In the genomic region with DNA sequence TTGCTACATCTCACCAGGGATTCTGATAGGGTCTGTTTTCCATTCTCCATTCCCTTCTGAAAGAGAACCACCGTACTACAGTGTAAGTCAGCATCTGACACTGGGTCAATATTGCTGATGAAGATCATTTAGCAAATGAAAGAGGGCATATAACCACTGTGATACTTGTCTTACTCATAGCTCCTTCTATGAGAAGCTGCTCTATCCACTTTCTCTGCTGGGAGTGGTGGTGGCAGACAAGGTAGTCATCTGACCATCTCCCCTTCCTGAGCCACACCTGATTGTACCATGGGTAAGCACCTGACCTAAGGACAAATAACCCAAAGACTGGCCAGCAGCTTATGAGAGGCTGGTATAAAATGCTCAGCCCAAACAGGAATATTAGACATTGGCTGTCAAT, we compare ENCODE assay signal across 17 cellular contexts.
A peak's percentile ranks its signal among the peaks of the same experiment; 100 is the strongest.
DNase-seq lines count a peak whose midpoint lies in the region; ATAC-seq and TF ChIP-seq lines count a peak whose summit lies in the region.
"Had no signal": no experiment of that assay in that cellular context is flagged by ENCODE, and none has a peak within 500 bp of the region (broad histone marks: within the 10 kb centered on the region; RNA-seq: fewer than 3 reads in every experiment).

No MANE protein-coding gene starts in this region.

- no peak overlapping the region for H3K9ac ChIP-seq in mammary epithelial cell (ENCODE audit: insufficient read depth, low read length)
- H3K9ac ChIP-seq: GM23248 had no signal

- H3K9me3 ChIP-seq in mammary epithelial cell (replicated peaks; ENCODE audit: insufficient read depth, low read length) = no peaks in the 10 kb centered on the region
- no peaks in the 10 kb centered on the region for H3K9me3 ChIP-seq in osteoblast (ENCODE audit: low read depth, low read length)
- no peaks in the 10 kb centered on the region for H3K9me3 ChIP-seq in suprapubic skin

- ATAC-seq in GM18861 (IDR thresholded peaks at IDR 0.05; ENCODE audit: unreplicated experiment) = no peak
- ATAC-seq: HCT116 had no signal

- H3K27me3 ChIP-seq in mammary epithelial cell (ENCODE audit: insufficient read depth, low read length) = no peaks in the 10 kb centered on the region
- no peaks in the 10 kb centered on the region for H3K27me3 ChIP-seq in osteoblast (ENCODE audit: insufficient read depth, low read length)
- no peaks in the 10 kb centered on the region for H3K27me3 ChIP-seq in suprapubic skin

- CTCF ChIA-PET in mammary epithelial cell (lab: Charles Lee; ENCODE audit: low non-redundant PET) = no interaction called here

- TF ChIP-seq EP300 in suprapubic skin (IDR thresholded peaks at IDR 0.05) = no peak

- no peak overlapping the region for H3K4me2 ChIP-seq in mammary epithelial cell (ENCODE audit: insufficient read depth, low read depth, low read length)
- H3K4me2 ChIP-seq in osteoblast (ENCODE audit: insufficient read depth, low read length) = no peak overlapping the region

- H3K4me1 ChIP-seq in mammary epithelial cell (ENCODE audit: insufficient read depth, low read length) = peaks cover 14% of the 10 kb centered on the region
- H3K4me1 ChIP-seq in osteoblast (ENCODE audit: insufficient read depth, low read length) = peaks cover 17% of the 10 kb centered on the region
- peaks cover 3% of the 10 kb centered on the region for H3K4me1 ChIP-seq in suprapubic skin

- in situ Hi-C loops in mammary epithelial cell (cut with MboI; ENCODE audit: low sequenced_read_pairs in 2 of 2) = no loop called here

- peaks cover 57% of the 10 kb centered on the region for H3K4me1 Mint-ChIP-seq in endothelial cell (ENCODE audit: unreplicated experiment)
- H3K4me1 Mint-ChIP-seq: CD4-positive, alpha-beta memory T cell had no signal

- TF ChIP-seq POLR2A in suprapubic skin (IDR thresholded peaks at IDR 0.05) = no peak

- H3K36me3 Mint-ChIP-seq in endothelial cell (ENCODE audit: low read depth, unreplicated experiment) = peaks cover 64% of the 10 kb centered on the region
- H3K36me3 Mint-ChIP-seq: CD4-positive, alpha-beta memory T cell had no signal

- dilution Hi-C loops in mammary epithelial cell (cut with HindIII; ENCODE audit: low sequenced_read_pairs) = no loop called here

- no TSS peak for BruUV-seq in mammary epithelial cell (replicated peaks; lab: Mats Ljungman, UMichigan)

- H3K36me3 ChIP-seq in mammary epithelial cell (ENCODE audit: insufficient read depth, low read length) (no peaks in the 10 kb centered on the region), osteoblast (ENCODE audit: insufficient read depth, low read length) (peaks cover 2% of the 10 kb centered on the region), suprapubic skin (peaks cover 2% of the 10 kb centered on the region)

- H3K79me2 ChIP-seq in mammary epithelial cell (ENCODE audit: insufficient read depth, low read length) (no peaks in the 10 kb centered on the region), osteoblast (ENCODE audit: insufficient read depth, low read length) (no peaks in the 10 kb centered on the region)

- H3K4me3 ChIP-seq in mammary epithelial cell (replicated peaks in 1 of 3; ENCODE audit: insufficient read depth in 1 of 3, low read depth in 2 of 3, low read length in 3 of 3) = no peak overlapping the region
- H3K4me3 ChIP-seq in osteoblast (ENCODE audit: insufficient read depth, low read length) = no peak overlapping the region
- H3K4me3 ChIP-seq in suprapubic skin = no peak overlapping the region
- H3K4me3 ChIP-seq: GM23248 had no signal

- H4K20me1 ChIP-seq in mammary epithelial cell (ENCODE audit: insufficient read depth, low read length) = no peaks in the 10 kb centered on the region
- no peaks in the 10 kb centered on the region for H4K20me1 ChIP-seq in osteoblast (ENCODE audit: insufficient read depth, low read length)

- DNase-seq in ELR (ENCODE audit: low read depth) (peak; percentile 10), mammary epithelial cell (peak; percentile 62), endothelial cell (ENCODE audit: low spot score) (no peak), osteoblast (ENCODE audit: insufficient read length, low spot score, missing footprints) (peak; percentile 41), suprapubic skin (ENCODE audit: low spot score in 2 of 2) (no peak)
- DNase-seq in stimulated activated CD4-positive, alpha-beta T cell treated with anti-CD3 and anti-CD28 coated beads, Interleukin-1b, Interleukin-23, amount 100 ng/mL, for 48 hours = no peak
- DNase-seq: CD4-positive, alpha-beta memory T cell; COR-L47; DMS153; DMS79 treated with DMSO at 0.1 percent for 48 hours; EL; GDM1; GM23248 had no signal

- TF ChIP-seq CTCF in mammary epithelial cell (conservative IDR thresholded peaks at IDR 0.05 in 1 of 2, IDR thresholded peaks at IDR 0.05 in 1 of 2; ENCODE audit: extremely low read depth in 1 of 2, insufficient read depth in 1 of 2, low read depth in 1 of 2, low read length in 2 of 2) = no peak
- TF ChIP-seq CTCF in endothelial cell (IDR thresholded peaks at IDR 0.05; ENCODE audit: unreplicated experiment) = no peak
- TF ChIP-seq CTCF in osteoblast (IDR thresholded peaks at IDR 0.05; ENCODE audit: extremely low read depth, low read depth, low read length) = no peak
- no peak for TF ChIP-seq CTCF in suprapubic skin (IDR thresholded peaks at IDR 0.05)

- intact Hi-C loops in mammary epithelial cell (cut with micrococcal nuclease) = no loop called here

- H2AFZ ChIP-seq in mammary epithelial cell (ENCODE audit: low read depth, low read length) = no peak overlapping the region
- no peak overlapping the region for H2AFZ ChIP-seq in osteoblast (ENCODE audit: low read length)
- H2AFZ ChIP-seq: GM23248 had no signal

- no peak overlapping the region for H3K4me3 Mint-ChIP-seq in endothelial cell (ENCODE audit: unreplicated experiment)
- H3K4me3 Mint-ChIP-seq: B cell had no signal

- H3K27me3 Mint-ChIP-seq in endothelial cell (ENCODE audit: unreplicated experiment) = peaks cover 12% of the 10 kb centered on the region
- H3K27me3 Mint-ChIP-seq: B cell had no signal

- peak overlapping the region; percentile 37 for H3K27ac Mint-ChIP-seq in endothelial cell (ENCODE audit: unreplicated experiment)
- H3K27ac Mint-ChIP-seq: B cell; CD4-positive, alpha-beta memory T cell had no signal

- H3K9me3 Mint-ChIP-seq in endothelial cell (ENCODE audit: unreplicated experiment) = no peaks in the 10 kb centered on the region

- no peak overlapping the region for H3K27ac ChIP-seq in mammary epithelial cell (ENCODE audit: insufficient read depth, low read depth, low read length)
- no peak overlapping the region for H3K27ac ChIP-seq in osteoblast (ENCODE audit: low read depth, low read length)
- H3K27ac ChIP-seq in suprapubic skin = no peak overlapping the region
- H3K27ac ChIP-seq: C4-2B, GM23248 had no signal

- WGBS in mammary epithelial cell (ENCODE audit: low coverage, missing lambda C conversion rate) = 100% methylated on average over 1 of the region's 1 CpG
- 96% methylated on average over 1 of the region's 1 CpG for WGBS in suprapubic skin

Comparison
In these comparisons a context has a peak if more than half of its experiments do, and no peak if none do; other contexts are left out.
1. DNase-seq: peak in ELR (single experiment), mammary epithelial cell (single experiment) and osteoblast (single experiment); none in endothelial cell (single experiment), suprapubic skin (0 of 2) and stimulated activated CD4-positive, alpha-beta T cell treated with anti-CD3 and anti-CD28 coated beads, Interleukin-1b, Interleukin-23, amount 100 ng/mL, for 48 hours (single experiment).